ENCODE assay signal across 25 cellular contexts in genomic region chr16:80759419-80760162, GRCh38. TPM values are rescaled to one million over a fixed set of nuclear protein-coding genes. Genes with fewer than 3 reads are reported as not detected.
DNase-seq lines count a peak whose midpoint lies in the region; ATAC-seq, FAIRE-seq and TF ChIP-seq lines count a peak whose summit lies in the region.
"Had no signal": no experiment of that assay in that cellular context is flagged by ENCODE, and none has a peak within 500 bp of the region (broad histone marks: within the 10 kb centered on the region; RNA-seq: fewer than 3 reads in every experiment).

No MANE protein-coding gene starts in this region.

- DNase-seq in activated CD8-positive, alpha-beta T cell treated with anti-CD3 and anti-CD28 coated beads for 36 hours, result no peak
- DNase-seq in activated CD8-positive, alpha-beta T cell treated with anti-CD3 and anti-CD28 coated beads, Interleukin-2, amount 10 ng/mL, durations not matched to agents 7 days and 5 days, result no peak
- no peak for DNase-seq in H54 (ENCODE audit: insufficient read length, low spot score)
- DNase-seq in GM12878 (ENCODE audit: low read depth, low spot score), result no peak
- peak; percentile 55 for DNase-seq in small intestine
- no peak for DNase-seq in thyroid gland
- DNase-seq in progenitor cell of endocrine pancreas (ENCODE audit: low spot score, unreplicated experiment), result no peak
- DNase-seq: activated naive CD4-positive, alpha-beta T cell treated with anti-CD3 and anti-CD28 coated beads, Interleukin-2, amount 50 U/mL, for 16 hours; CD4-positive, CD25-positive, alpha-beta regulatory T cell; DMS79 treated with DMSO at 0.1 percent for 48 hours; foreskin keratinocyte; H7; Karpas-422; left cardiac atrium; NCI-H1105 treated with DMSO at 0.1 percent for 48 hours; NCI-H2107; NCI-H526 treated with DMSO at 0.1 percent for 48 hours; SHP77 treated with DMSO at 0.1 percent for 48 hours; stimulated activated naive B cell treated with anti-CD40 and anti-IgM and Interleukin-4, amounts not matched to agents 10 μg/mL and 1 μg/mL and 100 μg/mL, for 72 hours; T-cell; trophoblast cell had no signal

- peak; percentile 6 for FAIRE-seq in H54 (lab: Jason Lieb, UNC)
- no peak for FAIRE-seq in GM12878 (lab: Jason Lieb, UNC)
- no peak for FAIRE-seq in small intestine (lab: Jason Lieb, UNC)
- FAIRE-seq: GM19239 had no signal

- no peaks in the 10 kb centered on the region for H4K20me1 ChIP-seq in GM12878 (ENCODE audit: control insufficient read depth, insufficient read depth)

- TF ChIP-seq RAD21 in GM12878 (IDR thresholded peaks at IDR 0.05; ENCODE audit: insufficient read depth, low read depth, low read length), result no peak

- H3K27ac Mint-ChIP-seq in activated CD8-positive, alpha-beta T cell treated with anti-CD3 and anti-CD28 coated beads for 36 hours, result peak overlapping the region; percentile 66
- no peak overlapping the region for H3K27ac Mint-ChIP-seq in activated CD8-positive, alpha-beta T cell treated with anti-CD3 and anti-CD28 coated beads, Interleukin-2, amount 10 ng/mL, durations not matched to agents 7 days and 5 days
- no peak overlapping the region for H3K27ac Mint-ChIP-seq in progenitor cell of endocrine pancreas
- H3K27ac Mint-ChIP-seq: stimulated activated naive B cell treated with anti-CD40 and anti-IgM and Interleukin-4, amounts not matched to agents 10 μg/mL and 1 μg/mL and 100 μg/mL, for 72 hours; T-cell had no signal

- TF ChIP-seq EP300 in GM12878 (IDR thresholded peaks at IDR 0.05; ENCODE audit: borderline replicate concordance in 1 of 2, control insufficient read depth in 1 of 2, low read depth in 2 of 2, low read length in 2 of 2), result no peak

- H3K4me1 Mint-ChIP-seq in activated CD8-positive, alpha-beta T cell treated with anti-CD3 and anti-CD28 coated beads for 36 hours (ENCODE audit: low read depth), result peaks cover 10% of the 10 kb centered on the region
- peaks cover 6% of the 10 kb centered on the region for H3K4me1 Mint-ChIP-seq in activated CD8-positive, alpha-beta T cell treated with anti-CD3 and anti-CD28 coated beads, Interleukin-2, amount 10 ng/mL, durations not matched to agents 7 days and 5 days (ENCODE audit: low read depth)
- H3K4me1 Mint-ChIP-seq in progenitor cell of endocrine pancreas (ENCODE audit: low read depth), result peaks cover 9% of the 10 kb centered on the region

- no peaks in the 10 kb centered on the region for H3K36me3 Mint-ChIP-seq in activated CD8-positive, alpha-beta T cell treated with anti-CD3 and anti-CD28 coated beads for 36 hours (ENCODE audit: low read depth)
- H3K36me3 Mint-ChIP-seq in activated CD8-positive, alpha-beta T cell treated with anti-CD3 and anti-CD28 coated beads, Interleukin-2, amount 10 ng/mL, durations not matched to agents 7 days and 5 days (ENCODE audit: low read depth), result no peaks in the 10 kb centered on the region
- no peaks in the 10 kb centered on the region for H3K36me3 Mint-ChIP-seq in progenitor cell of endocrine pancreas (ENCODE audit: insufficient read depth)
- H3K36me3 Mint-ChIP-seq: CD4-positive, CD25-positive, alpha-beta regulatory T cell; stimulated activated naive B cell treated with anti-CD40 and anti-IgM and Interleukin-4, amounts not matched to agents 10 μg/mL and 1 μg/mL and 100 μg/mL, for 72 hours had no signal

- no peak overlapping the region for H3K4me2 ChIP-seq in GM12878 (ENCODE audit: control insufficient read depth, insufficient read depth)

- no peak for TF ChIP-seq CTCF in activated CD8-positive, alpha-beta T cell treated with anti-CD3 and anti-CD28 coated beads for 36 hours (IDR thresholded peaks at IDR 0.05)
- TF ChIP-seq CTCF in GM12878 (IDR thresholded peaks at IDR 0.05 in 2 of 3, conservative IDR thresholded peaks at IDR 0.05 in 1 of 3; ENCODE audit: control insufficient read depth in 2 of 3, extremely low read depth in 1 of 3, insufficient read depth in 1 of 3, low read depth in 3 of 3, low read length in 3 of 3) (no peak), thyroid gland (IDR thresholded peaks at IDR 0.05) (no peak), progenitor cell of endocrine pancreas (IDR thresholded peaks at IDR 0.05; ENCODE audit: unreplicated experiment) (no peak)

- H3K9ac ChIP-seq in GM12878 (ENCODE audit: control insufficient read depth, insufficient read depth, low read length), result no peak overlapping the region

- H3K4me3 ChIP-seq in GM12878 (no peak overlapping the region), small intestine (ENCODE audit: low read depth in 1 of 2, low read length in 2 of 2) (no peak overlapping the region), thyroid gland (replicated peaks in 1 of 3) (no peak overlapping the region)

- POLR2A ChIA-PET in activated CD8-positive, alpha-beta T cell treated with anti-CD3 and anti-CD28 coated beads for 36 hours (lab: Charles Lee), result no interaction called here
- POLR2A ChIA-PET in activated CD8-positive, alpha-beta T cell treated with anti-CD3 and anti-CD28 coated beads, Interleukin-2, amount 10 ng/mL, durations not matched to agents 7 days and 5 days (lab: Charles Lee), result no interaction called here
- POLR2A ChIA-PET in GM12878 (lab: Charles Lee), result no interaction called here

- peak; percentile 71 for ATAC-seq in activated CD8-positive, alpha-beta T cell treated with anti-CD3 and anti-CD28 coated beads for 36 hours
- ATAC-seq in activated CD8-positive, alpha-beta T cell treated with anti-CD3 and anti-CD28 coated beads, Interleukin-2, amount 10 ng/mL, durations not matched to agents 7 days and 5 days, result no peak
- ATAC-seq in GM12878 (no peak), GM18858 (IDR thresholded peaks at IDR 0.05; ENCODE audit: unreplicated experiment) (no peak)
- ATAC-seq: foreskin keratinocyte, left cardiac atrium, T-cell had no signal

- H3K27me3 Mint-ChIP-seq in activated CD8-positive, alpha-beta T cell treated with anti-CD3 and anti-CD28 coated beads for 36 hours, result no peaks in the 10 kb centered on the region
- H3K27me3 Mint-ChIP-seq in activated CD8-positive, alpha-beta T cell treated with anti-CD3 and anti-CD28 coated beads, Interleukin-2, amount 10 ng/mL, durations not matched to agents 7 days and 5 days (ENCODE audit: low read depth), result no peaks in the 10 kb centered on the region
- no peaks in the 10 kb centered on the region for H3K27me3 Mint-ChIP-seq in progenitor cell of endocrine pancreas
- H3K27me3 Mint-ChIP-seq: CD4-positive, CD25-positive, alpha-beta regulatory T cell; stimulated activated naive B cell treated with anti-CD40 and anti-IgM and Interleukin-4, amounts not matched to agents 10 μg/mL and 1 μg/mL and 100 μg/mL, for 72 hours; T-cell had no signal

- no peak overlapping the region for H2AFZ ChIP-seq in GM12878 (ENCODE audit: control insufficient read depth, low read depth, low read length)

- H3K27ac ChIP-seq in GM12878 (ENCODE audit: control insufficient read depth, insufficient read depth), result no peak overlapping the region
- no peak overlapping the region for H3K27ac ChIP-seq in small intestine (ENCODE audit: low read depth in 1 of 2, low read length in 1 of 2)
- H3K27ac ChIP-seq in thyroid gland, result no peak overlapping the region
- H3K27ac ChIP-seq: foreskin keratinocyte, neutrophil, VCaP had no signal

- no peaks in the 10 kb centered on the region for H3K9me3 Mint-ChIP-seq in activated CD8-positive, alpha-beta T cell treated with anti-CD3 and anti-CD28 coated beads for 36 hours
- H3K9me3 Mint-ChIP-seq in activated CD8-positive, alpha-beta T cell treated with anti-CD3 and anti-CD28 coated beads, Interleukin-2, amount 10 ng/mL, durations not matched to agents 7 days and 5 days (ENCODE audit: insufficient read depth), result no peaks in the 10 kb centered on the region
- H3K9me3 Mint-ChIP-seq in progenitor cell of endocrine pancreas (ENCODE audit: low read depth), result no peaks in the 10 kb centered on the region
- H3K9me3 Mint-ChIP-seq: stimulated activated naive B cell treated with anti-CD40 and anti-IgM and Interleukin-4, amounts not matched to agents 10 μg/mL and 1 μg/mL and 100 μg/mL, for 72 hours; T-cell had no signal

- TF ChIP-seq POLR2A in H54 (IDR thresholded peaks at IDR 0.05; ENCODE audit: low read depth, low read length) (no peak), GM12878 (IDR thresholded peaks at IDR 0.05; ENCODE audit: low read depth, low read length) (no peak), thyroid gland (IDR thresholded peaks at IDR 0.05) (no peak)

- no TSS peak for BruUV-seq in GM12878 (replicated peaks; lab: Mats Ljungman, UMichigan)

- RAD21 ChIA-PET in GM12878 (lab: Charles Lee; ENCODE audit: unreplicated experiment), result no interaction called here

- H3K27me3 ChIP-seq in GM12878 (replicated peaks in 1 of 2; ENCODE audit: control insufficient read depth in 2 of 2, insufficient read depth in 2 of 2, low read length in 1 of 2) (no peaks in the 10 kb centered on the region), small intestine (ENCODE audit: control insufficient read depth in 2 of 2, insufficient read depth in 2 of 2, low read length in 2 of 2) (no peaks in the 10 kb centered on the region), thyroid gland (no peaks in the 10 kb centered on the region)
- H3K27me3 ChIP-seq: foreskin keratinocyte, neutrophil had no signal

- intact Hi-C loops in activated CD8-positive, alpha-beta T cell treated with anti-CD3 and anti-CD28 coated beads for 36 hours (cut with micrococcal nuclease), result loop anchor here (5.0 to 10.0 kb wide), 2 partner anchors 58 to 175 kb away; no protein-coding TSS in a partner anchor
- intact Hi-C loops in GM12878 (cut with micrococcal nuclease; ENCODE audit: unreplicated experiment), result no loop called here
- intact Hi-C loops in thyroid gland (cut with DNase I), result no loop called here

- in situ Hi-C loops in GM12878 (cut with MboI), result no loop called here

- 36% methylated on average over 6 of the region's 6 CpGs for WGBS in GM12878 (ENCODE audit: insufficient coverage, insufficient replicate concordance, low lambda C conversion rate, missing lambda C conversion rate)
- 37 to 49% (median 39%) methylated on average over 6 of the region's 6 CpGs for WGBS in small intestine, 3 donors
- 81 to 86% methylated on average over 6 of the region's 6 CpGs for WGBS in thyroid gland, 2 donors

- H3K4me1 ChIP-seq in GM12878 (ENCODE audit: control insufficient read depth, insufficient read depth, low read length), result no peaks in the 10 kb centered on the region
- no peaks in the 10 kb centered on the region for H3K4me1 ChIP-seq in small intestine (ENCODE audit: control insufficient read depth in 2 of 2, insufficient read depth in 1 of 2, low read depth in 1 of 2, low read length in 1 of 2)
- no peaks in the 10 kb centered on the region for H3K4me1 ChIP-seq in thyroid gland
- H3K4me1 ChIP-seq: foreskin keratinocyte had no signal

- H3K36me3 ChIP-seq in GM12878 (ENCODE audit: control insufficient read depth in 2 of 2, insufficient read depth in 2 of 2, low read length in 1 of 2), result no peaks in the 10 kb centered on the region
- H3K36me3 ChIP-seq in small intestine (ENCODE audit: control insufficient read depth in 2 of 2, insufficient read depth in 2 of 2, low read length in 2 of 2), result no peaks in the 10 kb centered on the region
- H3K36me3 ChIP-seq in thyroid gland, result no peaks in the 10 kb centered on the region
- H3K36me3 ChIP-seq: neutrophil had no signal

- SMC1A ChIA-PET in GM12878 (lab: Charles Lee; ENCODE audit: uncharacterized antibody, unreplicated experiment), result no interaction called here

- H3K9me3 ChIP-seq in GM12878 (replicated peaks; ENCODE audit: control insufficient read depth, insufficient read depth, low read length), result no peaks in the 10 kb centered on the region
- no peaks in the 10 kb centered on the region for H3K9me3 ChIP-seq in small intestine (ENCODE audit: control insufficient read depth, low read depth)
- H3K9me3 ChIP-seq in thyroid gland, result no peaks in the 10 kb centered on the region
- H3K9me3 ChIP-seq: neutrophil had no signal

- H3K79me2 ChIP-seq in GM12878 (ENCODE audit: control insufficient read depth, insufficient read depth, low read length), result no peaks in the 10 kb centered on the region

- no peak overlapping the region for H3K4me3 Mint-ChIP-seq in activated CD8-positive, alpha-beta T cell treated with anti-CD3 and anti-CD28 coated beads for 36 hours
- H3K4me3 Mint-ChIP-seq in activated CD8-positive, alpha-beta T cell treated with anti-CD3 and anti-CD28 coated beads, Interleukin-2, amount 10 ng/mL, durations not matched to agents 7 days and 5 days, result no peak overlapping the region
- H3K4me3 Mint-ChIP-seq in progenitor cell of endocrine pancreas (ENCODE audit: low read depth), result no peak overlapping the region
- H3K4me3 Mint-ChIP-seq: CD4-positive, CD25-positive, alpha-beta regulatory T cell; stimulated activated naive B cell treated with anti-CD40 and anti-IgM and Interleukin-4, amounts not matched to agents 10 μg/mL and 1 μg/mL and 100 μg/mL, for 72 hours; T-cell had no signal

- CTCF ChIA-PET in activated CD8-positive, alpha-beta T cell treated with anti-CD3 and anti-CD28 coated beads for 36 hours (lab: Charles Lee), result interaction anchor here (0.6 kb wide), 1 partner anchor 9 kb away, joined by 3 read pairs; no protein-coding TSS in a partner anchor
- CTCF ChIA-PET in activated CD8-positive, alpha-beta T cell treated with anti-CD3 and anti-CD28 coated beads, Interleukin-2, amount 10 ng/mL, durations not matched to agents 7 days and 5 days (lab: Charles Lee), result no interaction called here
- CTCF ChIA-PET in GM12878 (lab: Yijun Ruan, JAX), result no interaction called here

RNA-seq across cellular contexts. Expression of gene CDYL2, which starts 44.8 kb away (rescaled TPM):
- total RNA-seq in activated CD8-positive, alpha-beta T cell treated with anti-CD3 and anti-CD28 coated beads for 36 hours, result 10 to 100 TPM; 10.4 to 11.4 TPM
- total RNA-seq in activated CD8-positive, alpha-beta T cell treated with anti-CD3 and anti-CD28 coated beads, Interleukin-2, amount 10 ng/mL, durations not matched to agents 7 days and 5 days, result 10 to 100 TPM; 15.5 to 16.5 TPM
- 0.95 and 1.6 TPM in 2 replicates for total RNA-seq in GM12878 (2013; cell fraction: nucleolus; rRNA removed)
- 7.1 and 7.6 TPM in 2 replicates for total RNA-seq in GM12878 (2014; rRNA removed)
- total RNA-seq in GM12878 (2014; rRNA removed; fragmentation: Illumina TruSeq; extraction: Trizol), result 7.3 and 8.4 TPM in 2 replicates
- 20.1 and 22.9 TPM in 2 replicates for total RNA-seq in GM12878 (2021)
- polyA plus RNA-seq in GM12878 (2011; ENCODE audit: low read depth), result 2.2 TPM
- polyA plus RNA-seq in GM12878 (2011; rRNA removed), result 0.24 and 0.27 TPM in 2 replicates
- 0.17 and 0.43 TPM in 2 replicates for polyA plus RNA-seq in GM12878 (2011; cell fraction: cytosol; rRNA removed)
- polyA plus RNA-seq in GM12878 (2011; cell fraction: nucleus; rRNA removed), result 0.45 and 0.46 TPM in 2 replicates
- polyA plus RNA-seq in GM12878 (2012), result 1.5 and 3.3 TPM in 2 replicates
- 7.1 and 7.8 TPM in 2 replicates for polyA plus RNA-seq in GM12878 (2014; fragmentation: Illumina TruSeq; extraction: Trizol)
- polyA plus RNA-seq in GM12878 (2014; fragmentation: Nextera tagmentation; extraction: Ambion mirVana), result 1 to 10 TPM; 1.4 to 2.1 TPM
- 3.4 and 3.8 TPM in 2 replicates for polyA plus RNA-seq in GM12878 (2014; rRNA removed)
- polyA plus RNA-seq in GM12878 (2016; fragmentation: Nextera tagmentation; extraction: Ambion mirVana), result 1 to 10 TPM; 3.7 to 4.0 TPM
- polyA minus RNA-seq in GM12878 (2011; rRNA and poly(A)+ RNA removed), result 4.1 and 5.0 TPM in 2 replicates
- polyA minus RNA-seq in GM12878 (2011; cell fraction: cytosol; rRNA and poly(A)+ RNA removed), result 0.73 and 4.9 TPM in 2 replicates
- 0.60 and 0.86 TPM in 2 replicates for polyA minus RNA-seq in GM12878 (2011; cell fraction: nucleus; rRNA and poly(A)+ RNA removed)
- polyA plus RNA-seq in small intestine, result 1 to 10 TPM; 2.7 to 3.0 (median 2.9) TPM
- total RNA-seq in thyroid gland, result 10 to 100 TPM in 1 of 4 donors, 1 to 10 TPM in 3; 3.6 to 14.2 (median 5.3) TPM
- 17.0 and 19.9 TPM in 2 replicates for total RNA-seq in progenitor cell of endocrine pancreas
